Comparison of ENCODE assay signal across 13 cellular contexts in genomic region chr6:132202569-132202968, GRCh38.
A peak's percentile ranks its signal among the peaks of the same experiment; 100 is the strongest.
DNase-seq lines count a peak whose midpoint lies in the region; TF ChIP-seq lines count a peak whose summit lies in the region.
"Had no signal": no experiment of that assay in that cellular context is flagged by ENCODE, and none has a peak within 500 bp of the region (broad histone marks: within the 10 kb centered on the region; RNA-seq: fewer than 3 reads in every experiment).

No MANE protein-coding gene starts in this region.

- WGBS in prostate gland = 52% methylated on average over 4 of the region's 4 CpGs

- no peaks in the 10 kb centered on the region for H3K9me3 ChIP-seq in AG04450 (ENCODE audit: control insufficient read depth, insufficient read depth, low read length)
- no peaks in the 10 kb centered on the region for H3K9me3 ChIP-seq in SJCRH30 (replicated peaks)
- H3K9me3 ChIP-seq in osteoblast (ENCODE audit: low read depth, low read length) = no peaks in the 10 kb centered on the region
- H3K9me3 ChIP-seq in prostate gland = no peaks in the 10 kb centered on the region
- H3K9me3 ChIP-seq: HAP-1, neutrophil, uterus had no signal

- peak overlapping the region; percentile 33 for H3K4me2 ChIP-seq in osteoblast (ENCODE audit: insufficient read depth, low read length)

- H3K27ac ChIP-seq in AG04450 (ENCODE audit: low read depth, low read length) (no peak overlapping the region), SJCRH30 (no peak overlapping the region), osteoblast (ENCODE audit: low read depth, low read length) (peak overlapping the region; percentile 19), prostate gland (no peak overlapping the region)
- H3K27ac ChIP-seq: neutrophil had no signal

- TF ChIP-seq POLR2A in prostate gland (IDR thresholded peaks at IDR 0.05) = no peak

- POLR2A ChIA-PET in AG04450 (lab: Yijun Ruan, JAX) = interaction anchor here (1.2 to 1.3 kb wide), 2 partner anchors 117 to 252 kb away, joined by 5 to 12 read pairs; partner anchors contain the start of gene CCN2

- H3K79me2 ChIP-seq in osteoblast (ENCODE audit: insufficient read depth, low read length) = no peaks in the 10 kb centered on the region

- no peaks in the 10 kb centered on the region for H3K27me3 ChIP-seq in AG04450 (ENCODE audit: control insufficient read depth, insufficient read depth, low read length)
- no peaks in the 10 kb centered on the region for H3K27me3 ChIP-seq in SJCRH30
- no peaks in the 10 kb centered on the region for H3K27me3 ChIP-seq in osteoblast (ENCODE audit: insufficient read depth, low read length)
- H3K27me3 ChIP-seq in prostate gland (replicated peaks; ENCODE audit: insufficient read depth) = no peaks in the 10 kb centered on the region
- H3K27me3 ChIP-seq: neutrophil, uterus had no signal

- H3K4me3 ChIP-seq in AG04450 (ENCODE audit: low read depth, low read length) (no peak overlapping the region), SJCRH30 (no peak overlapping the region), fibroblast of the aortic adventitia (ENCODE audit: low read depth, low read length) (no peak overlapping the region), osteoblast (ENCODE audit: insufficient read depth, low read length) (no peak overlapping the region), prostate gland (no peak overlapping the region)
- H3K4me3 ChIP-seq: HAP-1, uterus had no signal

- no peak overlapping the region for H2AFZ ChIP-seq in osteoblast (ENCODE audit: low read length)

- intact Hi-C loops in prostate gland (cut with DNase I) = no loop called here

- H3K4me1 ChIP-seq in SJCRH30 (peaks cover 9% of the 10 kb centered on the region; the same call in 1 of the 2 replicates), osteoblast (ENCODE audit: insufficient read depth, low read length) (peaks cover 38% of the 10 kb centered on the region), prostate gland (replicated peaks) (no peaks in the 10 kb centered on the region)
- H3K4me1 ChIP-seq: HAP-1, uterus had no signal

- DNase-seq in AG04450 (ENCODE audit: low read depth, low spot score) (peak; percentile 81), SJCRH30 (peak; percentile 52 to 72), fibroblast of the aortic adventitia (ENCODE audit: low read depth) (peak; percentile 88), osteoblast (ENCODE audit: insufficient read length, low spot score, missing footprints) (peak; percentile 69), HT-29 (ENCODE audit: low spot score) (no peak), prostate gland (ENCODE audit: low spot score) (no peak), NCI-H1092 (lab: John Stamatoyannopoulos, UW) (no peak), DMS 273 (lab: John Stamatoyannopoulos, UW; ENCODE audit: unreplicated experiment) (no peak)
- DNase-seq: effector CD4-positive, alpha-beta T cell; SHP77; uterus had no signal

- no peaks in the 10 kb centered on the region for H4K20me1 ChIP-seq in osteoblast (ENCODE audit: insufficient read depth, low read length)

- CTCF ChIA-PET in AG04450 (lab: Charles Lee) = interaction anchor here (0.7 kb wide), 1 partner anchor 15 kb away, joined by 3 read pairs; no protein-coding TSS in a partner anchor

- TF ChIP-seq CTCF in AG04450 (IDR thresholded peaks at IDR 0.05; ENCODE audit: low read depth, low read length) = no peak
- TF ChIP-seq CTCF in fibroblast of the aortic adventitia (IDR thresholded peaks at IDR 0.05; ENCODE audit: insufficient read depth, low read length) = no peak
- no peak for TF ChIP-seq CTCF in osteoblast (IDR thresholded peaks at IDR 0.05; ENCODE audit: extremely low read depth, low read depth, low read length)
- no peak for TF ChIP-seq CTCF in prostate gland (IDR thresholded peaks at IDR 0.05)

- H3K36me3 ChIP-seq in SJCRH30 (no peaks in the 10 kb centered on the region), osteoblast (ENCODE audit: insufficient read depth, low read length) (no peaks in the 10 kb centered on the region), prostate gland (no peaks in the 10 kb centered on the region)
- H3K36me3 ChIP-seq: HAP-1, neutrophil, uterus had no signal

Comparison
In these comparisons a context has a peak if more than half of its experiments do, and no peak if none do; other contexts are left out.
1. DNase-seq: peak in AG04450 (single experiment), SJCRH30 (2 of 2), fibroblast of the aortic adventitia (single experiment) and osteoblast (single experiment); none in HT-29 (single experiment), prostate gland (single experiment), NCI-H1092 (single experiment) and DMS 273 (single experiment).